In the genomic region with DNA sequence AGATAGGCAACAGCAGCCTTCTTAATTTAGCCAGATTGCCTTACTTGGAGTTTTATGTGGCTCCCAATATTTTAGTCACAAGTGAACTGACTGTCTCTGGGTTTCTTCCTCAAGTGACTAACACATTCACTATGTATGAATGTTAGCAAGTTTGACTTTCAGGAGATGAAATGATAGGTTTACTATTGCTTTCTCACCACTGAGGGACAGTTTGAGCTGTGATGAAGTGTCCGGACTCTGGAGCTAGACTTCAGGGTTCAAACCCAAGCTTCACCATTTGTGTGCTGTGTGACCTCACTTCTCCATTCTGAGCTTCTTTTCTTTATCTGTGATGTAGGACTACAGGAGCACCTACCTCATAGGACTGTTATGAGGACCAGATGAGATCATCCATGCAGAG, we compare ENCODE assay signal across 16 cellular contexts. TPM values are rescaled to one million over a fixed set of nuclear protein-coding genes. Genes with fewer than 3 reads are reported as not detected.
A peak's percentile ranks its signal among the peaks of the same experiment; 100 is the strongest.
DNase-seq lines count a peak whose midpoint lies in the region; ATAC-seq, FAIRE-seq and TF ChIP-seq lines count a peak whose summit lies in the region.
"Had no signal": no experiment of that assay in that cellular context is flagged by ENCODE, and none has a peak within 500 bp of the region (broad histone marks: within the 10 kb centered on the region; RNA-seq: fewer than 3 reads in every experiment).

No MANE protein-coding gene starts in this region.

- in situ Hi-C loops in Panc1 (cut with HindIII; ENCODE audit: low pct_unique_long_range_greater_than_20kb, low sequenced_read_pairs): no loop called here

- H3K36me3 Mint-ChIP-seq in CD4-positive, CD25-positive, alpha-beta regulatory T cell: peaks cover 47% of the 10 kb centered on the region

- no peaks in the 10 kb centered on the region for H3K4me1 ChIP-seq in CD4-positive, CD25-positive, alpha-beta regulatory T cell (ENCODE audit: control insufficient read depth, insufficient read depth, low read length, poor library complexity, severe bottlenecking)
- H3K4me1 ChIP-seq in Panc1 (ENCODE audit: control insufficient read depth, insufficient read depth, low read length) (no peaks in the 10 kb centered on the region), osteoblast (ENCODE audit: insufficient read depth, low read length) (peaks cover 30% of the 10 kb centered on the region)
- H3K4me1 ChIP-seq: testis had no signal

- peak overlapping the region; percentile 38 for H3K4me2 ChIP-seq in osteoblast (ENCODE audit: insufficient read depth, low read length)

- no peak overlapping the region for H3K4me3 ChIP-seq in CD4-positive, CD25-positive, alpha-beta regulatory T cell (ENCODE audit: low read depth, low read length)
- H3K4me3 ChIP-seq in Panc1 (ENCODE audit: low read depth in 2 of 2, low read length in 2 of 2) (no peak overlapping the region), osteoblast (ENCODE audit: insufficient read depth, low read length) (no peak overlapping the region)
- H3K4me3 ChIP-seq: adrenal gland, testis had no signal

- H3K9me3 Mint-ChIP-seq in CD4-positive, CD25-positive, alpha-beta regulatory T cell: no peaks in the 10 kb centered on the region

- FAIRE-seq in frontal cortex (lab: Jason Lieb, UNC): no peak
- FAIRE-seq: GM12891, kidney had no signal

- H3K79me2 ChIP-seq in osteoblast (ENCODE audit: insufficient read depth, low read length): peaks cover 53% of the 10 kb centered on the region

- peaks cover under 1 to 31% (median 8%) of the 10 kb centered on the region in 4 donors for H3K4me1 Mint-ChIP-seq in CD4-positive, CD25-positive, alpha-beta regulatory T cell

- POLR2A ChIA-PET in Panc1 (lab: Charles Lee): no interaction called here

- CTCF ChIA-PET in Panc1 (lab: Charles Lee): interaction anchor here (0.6 kb wide), 1 partner anchor 167 kb away, joined by 7 read pairs; no protein-coding TSS in a partner anchor

- BruUV-seq in Panc1 (replicated peaks; lab: Mats Ljungman, UMichigan): no TSS peak

- TF ChIP-seq CTCF in Panc1 (IDR thresholded peaks at IDR 0.05): no peak
- TF ChIP-seq CTCF in osteoblast (IDR thresholded peaks at IDR 0.05; ENCODE audit: extremely low read depth, low read depth, low read length): no peak

- no peak for ATAC-seq in CD4-positive, CD25-positive, alpha-beta regulatory T cell (ENCODE audit: low read depth in 2 of 2)
- ATAC-seq in Panc1 (no peak), left colon (no peak)

- no peak overlapping the region for H2AFZ ChIP-seq in osteoblast (ENCODE audit: low read length)

- H3K36me3 ChIP-seq in CD4-positive, CD25-positive, alpha-beta regulatory T cell (ENCODE audit: control insufficient read depth, insufficient read depth, low read length): peaks cover 30% of the 10 kb centered on the region
- H3K36me3 ChIP-seq in Panc1 (ENCODE audit: control insufficient read depth, insufficient read depth, low read length): 0 out of 2 replicates have a peak, but pooled peaks cover 2% of the 10 kb centered on the region
- H3K36me3 ChIP-seq in osteoblast (ENCODE audit: insufficient read depth, low read length): peaks cover 6% of the 10 kb centered on the region
- H3K36me3 ChIP-seq: adrenal gland had no signal

- intact Hi-C loops in Panc1 (cut with micrococcal nuclease; ENCODE audit: unreplicated experiment) (no loop called here), left colon (cut with DNase I, micrococcal nuclease) (no loop called here)

- H3K27me3 Mint-ChIP-seq in CD4-positive, CD25-positive, alpha-beta regulatory T cell: no peaks in the 10 kb centered on the region

- peak overlapping the region in 2 of 3 donors; percentile 8 to 75 for H3K27ac Mint-ChIP-seq in CD4-positive, CD25-positive, alpha-beta regulatory T cell

- DNase-seq in CD4-positive, CD25-positive, alpha-beta regulatory T cell: no peak
- DNase-seq in Panc1 (ENCODE audit: low read depth, low spot score) (peak; percentile 15), epithelial cell of prostate (ENCODE audit: low read depth, low spot score) (peak; percentile 55), osteoblast (ENCODE audit: insufficient read length, low spot score, missing footprints) (peak; percentile 85), mucosa of gallbladder (ENCODE audit: low spot score) (no peak), frontal cortex (ENCODE audit: low spot score in 2 of 2) (no peak), DMS 273 (lab: John Stamatoyannopoulos, UW; ENCODE audit: unreplicated experiment) (no peak), left colon (no peak)
- DNase-seq: kidney; NCI-H1694; NK-92 treated with Interleukin-12 subunit alpha and Interleukin-12 subunit beta, amount 100 ng/mL, for 24 hours; occipital lobe; stimulated activated CD4-positive, alpha-beta T cell treated with anti-CD3 and anti-CD28 coated beads, Interleukin-2, amount 100 ng/mL, for 48 hours; testis had no signal

- no peak overlapping the region for H3K27ac ChIP-seq in CD4-positive, CD25-positive, alpha-beta regulatory T cell (ENCODE audit: insufficient read depth, low read length, poor library complexity, severe bottlenecking)
- no peak overlapping the region for H3K27ac ChIP-seq in Panc1 (ENCODE audit: low read length)
- peak overlapping the region; percentile 82 for H3K27ac ChIP-seq in epithelial cell of prostate
- peak overlapping the region; percentile 83 for H3K27ac ChIP-seq in osteoblast (ENCODE audit: low read depth, low read length)
- H3K27ac ChIP-seq: testis had no signal

- no peaks in the 10 kb centered on the region for H3K9me3 ChIP-seq in CD4-positive, CD25-positive, alpha-beta regulatory T cell (ENCODE audit: control insufficient read depth in 2 of 2, low read length in 2 of 2)
- H3K9me3 ChIP-seq in Panc1 (ENCODE audit: control insufficient read depth, insufficient read depth, low read depth, low read length) (no peaks in the 10 kb centered on the region), osteoblast (ENCODE audit: low read depth, low read length) (no peaks in the 10 kb centered on the region)
- H3K9me3 ChIP-seq: adrenal gland, testis had no signal

- H4K20me1 ChIP-seq in osteoblast (ENCODE audit: insufficient read depth, low read length): no peaks in the 10 kb centered on the region

- H3K27me3 ChIP-seq in CD4-positive, CD25-positive, alpha-beta regulatory T cell (ENCODE audit: control insufficient read depth, insufficient read depth, low read length): no peaks in the 10 kb centered on the region
- no peaks in the 10 kb centered on the region for H3K27me3 ChIP-seq in Panc1 (ENCODE audit: control insufficient read depth, insufficient read depth, low read length)
- H3K27me3 ChIP-seq in osteoblast (ENCODE audit: insufficient read depth, low read length): no peaks in the 10 kb centered on the region
- H3K27me3 ChIP-seq: adrenal gland, testis had no signal

- no peak overlapping the region for H3K4me3 Mint-ChIP-seq in CD4-positive, CD25-positive, alpha-beta regulatory T cell

RNA-seq across cellular contexts. Expression of gene DHX35, which starts 8.2 kb away (rescaled TPM):
- total RNA-seq in CD4-positive, CD25-positive, alpha-beta regulatory T cell: 12.4 TPM
- 1 to 10 TPM; 4.0 to 5.8 (median 5.3) TPM for polyA plus RNA-seq in CD4-positive, CD25-positive, alpha-beta regulatory T cell
- 12.2 TPM for total RNA-seq in Panc1 (2021; ENCODE audit: unreplicated experiment)
- 8.4 TPM for polyA plus RNA-seq in Panc1 (2012; ENCODE audit: insufficient read length)
- 9.7 and 10.5 TPM in 2 replicates for total RNA-seq in osteoblast
- 10.3 TPM for total RNA-seq in mucosa of gallbladder
- 15.5 TPM for total RNA-seq in frontal cortex
- 10 to 100 TPM; 14.0 to 14.1 TPM for total RNA-seq in left colon

RNA-seq across cellular contexts. Expression of gene FAM83D, which starts 44.1 kb away (rescaled TPM):
- 8.6 TPM for total RNA-seq in CD4-positive, CD25-positive, alpha-beta regulatory T cell
- polyA plus RNA-seq in CD4-positive, CD25-positive, alpha-beta regulatory T cell: 1 to 10 TPM in 2 of 4 donors, under 1 TPM in 2; 0.20 to 1.8 (median 1.1) TPM
- total RNA-seq in Panc1 (2021; ENCODE audit: unreplicated experiment): 30.9 TPM
- 14.5 TPM for polyA plus RNA-seq in Panc1 (2012; ENCODE audit: insufficient read length)
- total RNA-seq in osteoblast: 1.8 and 2.2 TPM in 2 replicates
- total RNA-seq in mucosa of gallbladder: 48.3 TPM
- 2.4 TPM for total RNA-seq in frontal cortex
- 10 to 100 TPM in 1 of 2 donors, 1 to 10 TPM in 1; 9.4 to 11.2 TPM for total RNA-seq in left colon

Comparison
In these comparisons a context has a peak if more than half of its experiments do, and no peak if none do; other contexts are left out.
1. DNase-seq: peak in Panc1 (single experiment), epithelial cell of prostate (single experiment) and osteoblast (single experiment); none in CD4-positive, CD25-positive, alpha-beta regulatory T cell (0 of 3), mucosa of gallbladder (single experiment), frontal cortex (0 of 2), DMS 273 (single experiment) and left colon (0 of 2).
2. H3K27ac ChIP-seq: peak in epithelial cell of prostate (single experiment) and osteoblast (single experiment); none in CD4-positive, CD25-positive, alpha-beta regulatory T cell (single experiment) and Panc1 (single experiment).